Comparison of ENCODE assay signal across 8 cellular contexts in genomic region chr11:62601114-62601363, GRCh38. TPM values are rescaled to one million over a fixed set of nuclear protein-coding genes. Genes with fewer than 3 reads are reported as not detected.
A peak's percentile ranks its signal among the peaks of the same experiment; 100 is the strongest.
DNase-seq lines count a peak whose midpoint lies in the region; ATAC-seq and TF ChIP-seq lines count a peak whose summit lies in the region.

No MANE protein-coding gene starts in this region.

- POLR2A ChIA-PET in CD4-positive, alpha-beta memory T cell (lab: Charles Lee; ENCODE audit: partially characterized antibody) = interaction anchor here (0.6 to 12.0 kb wide), 29 partner anchors 8 to 280 kb away, joined by 3 to 494 read pairs (median 7); partner anchors contain the start of genes AHNAK, B3GAT3, BSCL2 and C11orf98

- peaks cover 50% of the 10 kb centered on the region for H3K36me3 ChIP-seq in CD4-positive, alpha-beta memory T cell (ENCODE audit: insufficient read depth, low read length)

- H3K36me3 Mint-ChIP-seq in CD4-positive, alpha-beta memory T cell = peaks cover 58 to 72% of the 10 kb centered on the region in 2 donors
- peaks cover 46% of the 10 kb centered on the region for H3K36me3 Mint-ChIP-seq in natural killer cell treated with Interleukin-12 subunit alpha and Interleukin-12 subunit beta and Interleukin-15 and Interleukin-18, amount 100 ng/mL, for 72 hours

- H3K27ac ChIP-seq in CD4-positive, alpha-beta memory T cell (ENCODE audit: low read depth, low read length) = peak overlapping the region; percentile 91

- H3K27ac Mint-ChIP-seq in CD4-positive, alpha-beta memory T cell = peak overlapping the region; percentile 90 to 99 (median 98)
- H3K27ac Mint-ChIP-seq in natural killer cell treated with Interleukin-12 subunit alpha and Interleukin-12 subunit beta and Interleukin-15 and Interleukin-18, amount 100 ng/mL, for 72 hours = peak overlapping the region; percentile 89 to 90

- no peaks in the 10 kb centered on the region for H3K9me3 ChIP-seq in CD4-positive, alpha-beta memory T cell (ENCODE audit: control insufficient read depth in 1 of 2, low read length in 2 of 2)

- H3K27me3 Mint-ChIP-seq in CD4-positive, alpha-beta memory T cell = no peaks in the 10 kb centered on the region
- H3K27me3 Mint-ChIP-seq in natural killer cell treated with Interleukin-12 subunit alpha and Interleukin-12 subunit beta and Interleukin-15 and Interleukin-18, amount 100 ng/mL, for 72 hours = no peaks in the 10 kb centered on the region

- no peaks in the 10 kb centered on the region for H3K9me3 Mint-ChIP-seq in CD4-positive, alpha-beta memory T cell
- H3K9me3 Mint-ChIP-seq in natural killer cell treated with Interleukin-12 subunit alpha and Interleukin-12 subunit beta and Interleukin-15 and Interleukin-18, amount 100 ng/mL, for 72 hours = no peaks in the 10 kb centered on the region

- ATAC-seq in HG02571 (IDR thresholded peaks at IDR 0.05; ENCODE audit: unreplicated experiment) (peak; percentile 17), GM19397 (IDR thresholded peaks at IDR 0.05; ENCODE audit: unreplicated experiment) (no peak), HG03460 (IDR thresholded peaks at IDR 0.05; ENCODE audit: unreplicated experiment) (no peak)
- peak; percentile 2 to 28 for ATAC-seq in natural killer cell treated with Interleukin-12 subunit alpha and Interleukin-12 subunit beta and Interleukin-15 and Interleukin-18, amount 100 ng/mL, for 72 hours

- H3K4me3 ChIP-seq in CD4-positive, alpha-beta memory T cell (ENCODE audit: low read length in 2 of 2) = peak overlapping the region; percentile 71 to 82
- H3K4me3 ChIP-seq in WI38 (ENCODE audit: low read depth, low read length) (peak overlapping the region; percentile 79), epithelial cell of proximal tubule (ENCODE audit: low read depth, low read length) (peak overlapping the region; percentile 84)

- H3K27me3 ChIP-seq in CD4-positive, alpha-beta memory T cell (ENCODE audit: insufficient read depth, low read length) = no peaks in the 10 kb centered on the region

- H3K4me3 Mint-ChIP-seq in CD4-positive, alpha-beta memory T cell = peak overlapping the region; percentile 91 to 99 (median 96)
- H3K4me3 Mint-ChIP-seq in natural killer cell treated with Interleukin-12 subunit alpha and Interleukin-12 subunit beta and Interleukin-15 and Interleukin-18, amount 100 ng/mL, for 72 hours = peak overlapping the region; percentile 91

- peak in 1 of 5 donors; percentile 66 for DNase-seq in CD4-positive, alpha-beta memory T cell
- DNase-seq in epithelial cell of proximal tubule (ENCODE audit: low read depth) (no peak), NAMALWA (ENCODE audit: low spot score) (no peak)
- peak; percentile 68 for DNase-seq in natural killer cell treated with Interleukin-12 subunit alpha and Interleukin-12 subunit beta and Interleukin-15 and Interleukin-18, amount 100 ng/mL, for 72 hours (ENCODE audit: low spot score)

- TF ChIP-seq CTCF in WI38 (IDR thresholded peaks at IDR 0.05; ENCODE audit: low read depth, low read length) (no peak), epithelial cell of proximal tubule (conservative IDR thresholded peaks at IDR 0.05; ENCODE audit: low read depth, low read length) (no peak)

- peaks cover 35% of the 10 kb centered on the region for H3K4me1 ChIP-seq in CD4-positive, alpha-beta memory T cell (ENCODE audit: insufficient read depth, low read length)

- peaks cover 31 to 62% (median 47%) of the 10 kb centered on the region in 4 donors for H3K4me1 Mint-ChIP-seq in CD4-positive, alpha-beta memory T cell
- H3K4me1 Mint-ChIP-seq in natural killer cell treated with Interleukin-12 subunit alpha and Interleukin-12 subunit beta and Interleukin-15 and Interleukin-18, amount 100 ng/mL, for 72 hours (ENCODE audit: low read depth in 2 of 2) = peaks cover 53 to 56% of the 10 kb centered on the region in 2 donors

- CTCF ChIA-PET in CD4-positive, alpha-beta memory T cell (lab: Charles Lee; ENCODE audit: partially characterized antibody) = interaction anchor here (1.0 to 2.3 kb wide), 9 partner anchors 9 to 177 kb away, joined by 3 to 25 read pairs (median 4); partner anchors contain the start of genes C11orf98, CSKMT and TUT1

- intact Hi-C loops in CD4-positive, alpha-beta memory T cell (cut with micrococcal nuclease) = no loop called here

RNA-seq across cellular contexts. Expression of gene MTA2, which starts 0.6 kb away (rescaled TPM):
- total RNA-seq in CD4-positive, alpha-beta memory T cell = 100 to 1,000 TPM; 207 to 210 TPM
- polyA plus RNA-seq in CD4-positive, alpha-beta memory T cell = 10 to 100 TPM; 16.6 to 36.4 TPM
- total RNA-seq in epithelial cell of proximal tubule = 109 and 153 TPM in 2 replicates
- total RNA-seq in natural killer cell treated with Interleukin-12 subunit alpha and Interleukin-12 subunit beta and Interleukin-15 and Interleukin-18, amount 100 ng/mL, for 72 hours = 100 to 1,000 TPM; 234 to 259 TPM

RNA-seq across cellular contexts. Expression of gene TUT1, which starts 9.7 kb away (rescaled TPM):
- 10 to 100 TPM; 37.7 to 38.1 TPM for total RNA-seq in CD4-positive, alpha-beta memory T cell
- polyA plus RNA-seq in CD4-positive, alpha-beta memory T cell = 10 to 100 TPM; 14.6 to 19.7 TPM
- total RNA-seq in epithelial cell of proximal tubule = 9.4 and 10.1 TPM in 2 replicates
- total RNA-seq in natural killer cell treated with Interleukin-12 subunit alpha and Interleukin-12 subunit beta and Interleukin-15 and Interleukin-18, amount 100 ng/mL, for 72 hours = 10 to 100 TPM; 24.1 to 35.7 TPM

RNA-seq across cellular contexts. Expression of gene EML3, which starts 11.5 kb away (rescaled TPM):
- total RNA-seq in CD4-positive, alpha-beta memory T cell = 100 to 1,000 TPM; 192 to 201 TPM
- polyA plus RNA-seq in CD4-positive, alpha-beta memory T cell = 10 to 100 TPM; 18.2 to 24.8 TPM
- total RNA-seq in epithelial cell of proximal tubule = 29.7 and 31.8 TPM in 2 replicates
- 100 to 1,000 TPM; 122 to 205 TPM for total RNA-seq in natural killer cell treated with Interleukin-12 subunit alpha and Interleukin-12 subunit beta and Interleukin-15 and Interleukin-18, amount 100 ng/mL, for 72 hours

RNA-seq across cellular contexts. Expression of gene ROM1, which starts 12.0 kb away (rescaled TPM):
- total RNA-seq in CD4-positive, alpha-beta memory T cell = 1 to 10 TPM; 1.6 to 1.9 TPM
- under 1 TPM; 0.98 to 1.00 TPM for polyA plus RNA-seq in CD4-positive, alpha-beta memory T cell
- 1.2 and 1.4 TPM in 2 replicates for total RNA-seq in epithelial cell of proximal tubule
- 1 to 10 TPM; 4.5 to 4.6 TPM for total RNA-seq in natural killer cell treated with Interleukin-12 subunit alpha and Interleukin-12 subunit beta and Interleukin-15 and Interleukin-18, amount 100 ng/mL, for 72 hours

RNA-seq across cellular contexts. Expression of gene B3GAT3, which starts 20.7 kb away (rescaled TPM):
- total RNA-seq in CD4-positive, alpha-beta memory T cell = 10 to 100 TPM; 66.3 to 74.3 TPM
- 10 to 100 TPM; 37.9 to 48.4 TPM for polyA plus RNA-seq in CD4-positive, alpha-beta memory T cell
- total RNA-seq in epithelial cell of proximal tubule = 43.6 and 67.7 TPM in 2 replicates
- 10 to 100 TPM; 72.8 to 98.7 TPM for total RNA-seq in natural killer cell treated with Interleukin-12 subunit alpha and Interleukin-12 subunit beta and Interleukin-15 and Interleukin-18, amount 100 ng/mL, for 72 hours

Comparison
In these comparisons a context has a peak if more than half of its experiments do, and no peak if none do; other contexts are left out.
1. ATAC-seq: peak in HG02571 (single experiment) and natural killer cell treated with Interleukin-12 subunit alpha and Interleukin-12 subunit beta and Interleukin-15 and Interleukin-18, amount 100 ng/mL, for 72 hours (2 of 2); none in GM19397 (single experiment) and HG03460 (single experiment).
2. Peak in every context shown above with its lines, with median percentiles within 50 percentile points of each other: H3K4me3 ChIP-seq.